Comparison of ENCODE assay signal across 15 cellular contexts in the genomic region with DNA sequence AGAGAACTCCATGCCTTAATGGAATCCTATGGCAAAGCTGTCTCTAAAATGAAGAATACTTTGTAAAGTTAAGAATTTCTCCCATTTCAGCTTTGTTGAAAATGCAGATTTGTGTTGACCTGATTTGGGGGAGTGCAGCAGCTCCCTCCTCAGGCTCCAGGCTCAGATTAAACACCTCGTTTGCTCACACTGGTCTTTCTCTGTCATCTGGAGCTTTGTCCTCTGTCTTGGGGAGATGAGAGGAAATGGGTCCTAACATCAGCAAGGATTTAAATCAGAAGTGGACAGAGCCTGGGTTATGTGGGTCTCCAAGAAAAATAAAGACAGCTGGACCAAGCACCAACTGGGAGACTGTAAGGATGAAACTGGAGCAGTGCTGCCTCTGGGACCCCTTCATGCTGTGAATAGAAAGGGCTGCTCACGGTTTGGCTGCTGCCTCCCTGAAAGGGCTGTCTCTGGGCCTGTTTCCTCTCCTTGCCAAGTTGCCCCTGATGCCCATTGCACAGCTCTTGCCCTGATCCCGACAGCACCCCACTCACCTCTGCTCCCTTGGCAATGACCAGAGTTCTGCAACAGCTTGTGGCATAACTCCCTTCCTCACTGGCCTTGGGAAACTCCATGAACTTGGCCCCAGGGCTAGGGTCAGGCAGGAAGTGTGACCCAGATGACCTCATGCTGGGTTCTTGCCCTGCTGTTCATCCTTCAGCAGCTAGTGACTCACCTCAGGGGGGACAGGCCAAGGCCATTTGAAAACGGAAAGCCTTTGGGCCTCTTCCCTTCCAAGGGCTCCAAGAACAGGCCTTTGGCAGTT.
DNase-seq lines count a peak whose midpoint lies in the region; ATAC-seq and FAIRE-seq lines count a peak whose summit lies in the region.
"Had no signal": no experiment of that assay in that cellular context is flagged by ENCODE, and none has a peak within 500 bp of the region (broad histone marks: within the 10 kb centered on the region; RNA-seq: fewer than 3 reads in every experiment).

No MANE protein-coding gene starts in this region.

- peak; percentile 95 for ATAC-seq in left ventricle myocardium superior
- peak; percentile 93 for ATAC-seq in sciatic nerve
- no peak for ATAC-seq in HG03108 (IDR thresholded peaks at IDR 0.05; ENCODE audit: unreplicated experiment)

- FAIRE-seq in RCC 7860 (lab: Jason Lieb, UNC), result peak; percentile 76
- FAIRE-seq: pancreas had no signal

- intact Hi-C loops in left ventricle myocardium superior (cut with micrococcal nuclease) (no loop called here), sciatic nerve (cut with DNase I) (no loop called here)

- DNase-seq in ELR (ENCODE audit: low read depth) (peak; percentile 38), RCC 7860 (ENCODE audit: low spot score) (peak; percentile 78), left ventricle myocardium superior (peak; percentile 82), sciatic nerve (ENCODE audit: low spot score) (no peak), iPS-NIHi11 (ENCODE audit: low spot score) (no peak), dermis blood vessel endothelial cell (no peak), hypothalamus (lab: John Stamatoyannopoulos, UW) (no peak)
- DNase-seq: activated T-cell treated with anti-CD3 and anti-CD28 coated beads, Interleukin-2, amount 50 U/mL, for 1 hour; MM.1S; NCI-H510A; pancreas; SHP77; stimulated activated CD4-positive, alpha-beta T cell treated with anti-CD3 and anti-CD28 coated beads, Interleukin-2, amount 100 ng/mL, for 24 hours; stimulated activated naive B cell treated with anti-CD40 and anti-IgM and Interleukin-4, amounts not matched to agents 10 μg/mL and 1 μg/mL and 100 μg/mL, for 72 hours had no signal

Comparison
In these comparisons a context has a peak if more than half of its experiments do, and no peak if none do; other contexts are left out.
1. DNase-seq: peak in ELR (single experiment), RCC 7860 (single experiment) and left ventricle myocardium superior (single experiment); none in sciatic nerve (single experiment), iPS-NIHi11 (single experiment), dermis blood vessel endothelial cell (single experiment) and hypothalamus (0 of 51).